ENCODE assay signal across 21 cellular contexts in the genomic region with DNA sequence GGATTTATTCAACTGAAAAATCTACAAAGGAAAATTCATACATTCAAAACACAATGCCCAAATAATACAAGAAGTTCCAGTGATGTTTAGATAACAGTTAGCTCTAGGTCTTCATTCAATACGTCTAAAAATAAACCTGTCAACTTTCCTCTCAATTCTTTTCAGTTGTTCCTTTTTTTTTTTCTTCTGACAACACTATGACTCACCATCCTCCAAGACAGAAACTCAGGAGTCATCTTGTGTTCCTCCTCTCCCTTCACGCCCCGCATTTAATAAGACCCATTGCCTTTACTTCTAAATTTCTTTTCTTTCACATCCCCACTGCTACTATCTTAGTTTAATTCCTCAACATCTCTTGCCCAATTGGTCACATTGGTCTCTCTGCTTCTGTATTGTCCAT.
A peak's percentile ranks its signal among the peaks of the same experiment; 100 is the strongest.
DNase-seq lines count a peak whose midpoint lies in the region; ATAC-seq, FAIRE-seq and TF ChIP-seq lines count a peak whose summit lies in the region.
"Had no signal": no experiment of that assay in that cellular context is flagged by ENCODE, and none has a peak within 500 bp of the region (broad histone marks: within the 10 kb centered on the region; RNA-seq: fewer than 3 reads in every experiment).

No MANE protein-coding gene starts in this region.

- H3K36me3 Mint-ChIP-seq in astrocyte (ENCODE audit: low read depth, unreplicated experiment), result no peaks in the 10 kb centered on the region
- H3K36me3 Mint-ChIP-seq: activated CD8-positive, alpha-beta memory T cell treated with anti-CD3 and anti-CD28 coated beads, Interleukin-2, amount 10 ng/mL, durations not matched to agents 7 days and 5 days; T-cell had no signal

- no peak for DNase-seq in H54 (ENCODE audit: insufficient read length, low spot score)
- DNase-seq in NOMO-1 treated with dmso at 0.1 percent for 144 hours (lab: John Stamatoyannopoulos, UW; ENCODE audit: unreplicated experiment), result peak; percentile 51
- DNase-seq in astrocyte (ENCODE audit: low read depth), result peak; percentile 67
- DNase-seq in kidney tubule cell (ENCODE audit: low spot score), result peak; percentile 49
- DNase-seq in COR-L47 (lab: John Stamatoyannopoulos, UW), result no peak
- DNase-seq in NCI-H187 (lab: John Stamatoyannopoulos, UW), result no peak
- DNase-seq: activated CD8-positive, alpha-beta memory T cell treated with anti-CD3 and anti-CD28 coated beads, Interleukin-2, amount 10 ng/mL, durations not matched to agents 7 days and 5 days; activated gamma-delta T cell; DMS 273 treated with DMSO at 0.1 percent for 48 hours; NCI-H1417 treated with DMSO at 0.1 percent for 48 hours; NCI-H510A; ovary; stimulated activated naive CD8-positive, alpha-beta T cell treated with anti-CD3 and anti-CD28 coated beads, Interleukin-15, amount 100 ng/mL, for 72 hours; T-cell had no signal

- H3K9me3 ChIP-seq in astrocyte (ENCODE audit: insufficient read depth, low read depth, low read length), result no peaks in the 10 kb centered on the region
- H3K9me3 ChIP-seq: ovary, vagina had no signal

- H3K4me1 ChIP-seq in astrocyte (ENCODE audit: insufficient read depth, low read length), result peaks cover 3% of the 10 kb centered on the region
- H3K4me1 ChIP-seq: vagina had no signal

- TF ChIP-seq POLR2A in H54 (IDR thresholded peaks at IDR 0.05; ENCODE audit: low read depth, low read length), result no peak

- ATAC-seq in GM18498 (IDR thresholded peaks at IDR 0.05; ENCODE audit: unreplicated experiment) (no peak), HG03108 (IDR thresholded peaks at IDR 0.05; ENCODE audit: unreplicated experiment) (no peak)
- ATAC-seq: activated CD4-positive, CD25-positive, alpha-beta regulatory T cell treated with anti-CD3 and anti-CD28 coated beads, Interleukin-2, amount 50 U/mL, for 24 hours; activated CD8-positive, alpha-beta memory T cell treated with anti-CD3 and anti-CD28 coated beads, Interleukin-2, amount 10 ng/mL, durations not matched to agents 7 days and 5 days; Panc1; stimulated activated naive CD8-positive, alpha-beta T cell treated with anti-CD3 and anti-CD28 coated beads, Interleukin-15, amount 100 ng/mL, for 72 hours; T-cell had no signal

- peak; percentile 66 for FAIRE-seq in H54 (lab: Jason Lieb, UNC)
- FAIRE-seq in astrocyte (lab: Jason Lieb, UNC), result no peak

- peak overlapping the region; percentile 6 for H2AFZ ChIP-seq in astrocyte (ENCODE audit: low read depth, low read length)

- H3K9ac ChIP-seq in astrocyte (ENCODE audit: low read length), result no peak overlapping the region

- H3K36me3 ChIP-seq in astrocyte (ENCODE audit: insufficient read depth, low read length), result no peaks in the 10 kb centered on the region
- H3K36me3 ChIP-seq: cardiac muscle cell, ovary, vagina had no signal

- no peaks in the 10 kb centered on the region for H3K27me3 ChIP-seq in astrocyte (ENCODE audit: insufficient read depth, low read length)
- H3K27me3 ChIP-seq: cardiac muscle cell, ovary, vagina had no signal

- TF ChIP-seq CTCF in astrocyte (IDR thresholded peaks at IDR 0.05; ENCODE audit: insufficient read depth, low read depth, low read length), result no peak

- peaks cover 14% of the 10 kb centered on the region for H3K4me1 Mint-ChIP-seq in astrocyte (ENCODE audit: low read depth, unreplicated experiment)
- H3K4me1 Mint-ChIP-seq: activated CD8-positive, alpha-beta memory T cell treated with anti-CD3 and anti-CD28 coated beads, Interleukin-2, amount 10 ng/mL, durations not matched to agents 7 days and 5 days; stimulated activated naive CD8-positive, alpha-beta T cell treated with anti-CD3 and anti-CD28 coated beads, Interleukin-15, amount 100 ng/mL, for 72 hours; T-cell had no signal

- no peaks in the 10 kb centered on the region for H3K9me3 Mint-ChIP-seq in astrocyte (ENCODE audit: unreplicated experiment)

- H3K4me2 ChIP-seq in astrocyte (ENCODE audit: low read length), result peak overlapping the region; percentile 40
- H3K4me2 ChIP-seq: smooth muscle cell had no signal

- no peak overlapping the region for H3K4me3 Mint-ChIP-seq in astrocyte (ENCODE audit: unreplicated experiment)
- H3K4me3 Mint-ChIP-seq: activated CD8-positive, alpha-beta memory T cell treated with anti-CD3 and anti-CD28 coated beads, Interleukin-2, amount 10 ng/mL, durations not matched to agents 7 days and 5 days; stimulated activated naive CD8-positive, alpha-beta T cell treated with anti-CD3 and anti-CD28 coated beads, Interleukin-15, amount 100 ng/mL, for 72 hours; T-cell had no signal

- no peak overlapping the region for H3K27ac ChIP-seq in astrocyte (ENCODE audit: low read depth, low read length)
- H3K27ac ChIP-seq: cardiac muscle cell, ovary, vagina had no signal

- no peaks in the 10 kb centered on the region for H3K79me2 ChIP-seq in astrocyte (ENCODE audit: insufficient read depth, low read length)

- no peaks in the 10 kb centered on the region for H4K20me1 ChIP-seq in astrocyte (ENCODE audit: insufficient read depth, low read length)

- H3K27ac Mint-ChIP-seq in astrocyte (ENCODE audit: unreplicated experiment), result peak overlapping the region; percentile 75
- H3K27ac Mint-ChIP-seq: activated CD8-positive, alpha-beta memory T cell treated with anti-CD3 and anti-CD28 coated beads, Interleukin-2, amount 10 ng/mL, durations not matched to agents 7 days and 5 days; stimulated activated naive CD8-positive, alpha-beta T cell treated with anti-CD3 and anti-CD28 coated beads, Interleukin-15, amount 100 ng/mL, for 72 hours; T-cell had no signal

- no peaks in the 10 kb centered on the region for H3K27me3 Mint-ChIP-seq in astrocyte (ENCODE audit: low read depth, unreplicated experiment)
- H3K27me3 Mint-ChIP-seq: activated CD8-positive, alpha-beta memory T cell treated with anti-CD3 and anti-CD28 coated beads, Interleukin-2, amount 10 ng/mL, durations not matched to agents 7 days and 5 days; stimulated activated naive CD8-positive, alpha-beta T cell treated with anti-CD3 and anti-CD28 coated beads, Interleukin-15, amount 100 ng/mL, for 72 hours; T-cell had no signal

- H3K4me3 ChIP-seq in astrocyte (ENCODE audit: insufficient read depth, low read depth, low read length), result no peak overlapping the region
- H3K4me3 ChIP-seq: cardiac muscle cell, ovary, smooth muscle cell, vagina had no signal

Comparison
In these comparisons a context has a peak if more than half of its experiments do, and no peak if none do; other contexts are left out.
1. DNase-seq: peak in NOMO-1 treated with dmso at 0.1 percent for 144 hours (single experiment), astrocyte (single experiment) and kidney tubule cell (single experiment); none in H54 (single experiment), COR-L47 (single experiment) and NCI-H187 (0 of 2).